Comparison of ENCODE assay signal across 14 cellular contexts in the genomic region with DNA sequence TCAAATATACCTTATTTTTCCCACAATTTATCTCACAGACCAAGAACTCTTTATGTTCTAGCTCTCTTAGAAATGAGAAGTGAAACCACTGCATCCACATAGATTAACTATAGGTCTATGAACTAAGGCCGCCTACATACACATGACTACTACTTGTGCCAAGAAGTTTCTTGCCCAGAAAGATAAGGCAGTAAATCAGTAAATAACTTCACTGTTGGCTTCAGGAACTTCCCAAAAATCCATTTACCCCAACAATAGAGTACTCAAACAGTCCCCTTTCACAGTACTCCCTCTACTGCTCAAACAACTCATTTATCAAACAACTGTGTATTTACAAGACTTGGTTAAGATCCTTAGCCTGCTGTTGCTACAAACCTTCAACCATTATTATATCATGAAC.
A peak's percentile ranks its signal among the peaks of the same experiment; 100 is the strongest.
DNase-seq lines count a peak whose midpoint lies in the region; ATAC-seq and TF ChIP-seq lines count a peak whose summit lies in the region.
"Had no signal": no experiment of that assay in that cellular context is flagged by ENCODE, and none has a peak within 500 bp of the region (broad histone marks: within the 10 kb centered on the region; RNA-seq: fewer than 3 reads in every experiment).

No MANE protein-coding gene starts in this region.

- H3K9ac ChIP-seq in SK-N-SH = no peak overlapping the region
- H3K9ac ChIP-seq: parathyroid adenoma had no signal

- H3K27me3 ChIP-seq in SK-N-SH (ENCODE audit: insufficient read depth) = no peaks in the 10 kb centered on the region

- ATAC-seq in SK-N-SH treated with all-trans-retinoic acid at 6 μM for 48 hours (peak; percentile 61), HG03432 (IDR thresholded peaks at IDR 0.05; ENCODE audit: unreplicated experiment) (peak; percentile 76)
- peak; percentile 85 to 87 for ATAC-seq in stimulated activated naive B cell treated with anti-CD40 and anti-IgM and Interleukin-4, amounts not matched to agents 10 μg/mL and 1 μg/mL and 100 μg/mL, for 72 hours (replicated peaks)
- ATAC-seq: A549; activated T-cell treated with anti-CD3 and anti-CD28 coated beads, Interleukin-2, amount 50 U/mL, for 4 hours had no signal

- H3K27me3 Mint-ChIP-seq in stimulated activated naive B cell treated with anti-CD40 and anti-IgM and Interleukin-4, amounts not matched to agents 10 μg/mL and 1 μg/mL and 100 μg/mL, for 72 hours = no peaks in the 10 kb centered on the region

- H3K36me3 ChIP-seq in SK-N-SH (replicated peaks in 1 of 2; ENCODE audit: control insufficient read depth in 1 of 2, insufficient read depth in 2 of 2, low read length in 1 of 2) = peaks cover 0 to 2% of the 10 kb centered on the region in 2 experiments

- CTCF ChIA-PET in SK-N-SH (lab: Yijun Ruan, JAX) = interaction anchor here (0.7 to 1.0 kb wide), 2 partner anchors 12 to 17 kb away, joined by 3 to 4 read pairs; no protein-coding TSS in a partner anchor

- POLR2A ChIA-PET in SK-N-SH (lab: Yijun Ruan, JAX) = no interaction called here

- H3K4me2 ChIP-seq in SK-N-SH = no peak overlapping the region
- H3K4me2 ChIP-seq: A549 had no signal

- TF ChIP-seq CTCF in SK-N-SH (IDR thresholded peaks at IDR 0.05) (no peak), choroid plexus epithelial cell (conservative IDR thresholded peaks at IDR 0.05; ENCODE audit: low read depth, low read length) (peak; percentile 33)

- TF ChIP-seq RAD21 in SK-N-SH (IDR thresholded peaks at IDR 0.05; ENCODE audit: low read length) = no peak

- H2AFZ ChIP-seq in SK-N-SH (ENCODE audit: low read depth) = no peak overlapping the region
- H2AFZ ChIP-seq: parathyroid adenoma had no signal

- H3K9me3 ChIP-seq in SK-N-SH = no peaks in the 10 kb centered on the region
- H3K9me3 ChIP-seq: A549 had no signal

- H3K36me3 Mint-ChIP-seq in stimulated activated naive B cell treated with anti-CD40 and anti-IgM and Interleukin-4, amounts not matched to agents 10 μg/mL and 1 μg/mL and 100 μg/mL, for 72 hours = peaks cover 12 to 18% of the 10 kb centered on the region in 2 donors

- H3K9me3 Mint-ChIP-seq in stimulated activated naive B cell treated with anti-CD40 and anti-IgM and Interleukin-4, amounts not matched to agents 10 μg/mL and 1 μg/mL and 100 μg/mL, for 72 hours = peaks cover 0 to 3% of the 10 kb centered on the region in 2 donors

- no peaks in the 10 kb centered on the region for H3K4me1 ChIP-seq in SK-N-SH (ENCODE audit: control insufficient read depth in 1 of 2, insufficient read depth in 2 of 2, low read depth in 1 of 2, low read length in 1 of 2)
- H3K4me1 ChIP-seq: A549, parathyroid adenoma had no signal

- H4K20me1 ChIP-seq in SK-N-SH (ENCODE audit: insufficient read depth) = no peaks in the 10 kb centered on the region

- no peaks in the 10 kb centered on the region for H3K9me2 ChIP-seq in SK-N-SH

- no peak overlapping the region for H3K4me3 Mint-ChIP-seq in stimulated activated naive B cell treated with anti-CD40 and anti-IgM and Interleukin-4, amounts not matched to agents 10 μg/mL and 1 μg/mL and 100 μg/mL, for 72 hours
- H3K4me3 Mint-ChIP-seq: activated T-cell treated with anti-CD3 and anti-CD28 coated beads, Interleukin-2, amount 50 U/mL, for 4 hours had no signal

- peaks cover 6 to 7% of the 10 kb centered on the region in 2 donors for H3K4me1 Mint-ChIP-seq in stimulated activated naive B cell treated with anti-CD40 and anti-IgM and Interleukin-4, amounts not matched to agents 10 μg/mL and 1 μg/mL and 100 μg/mL, for 72 hours

- no peaks in the 10 kb centered on the region for H3K79me2 ChIP-seq in SK-N-SH (ENCODE audit: insufficient read depth)
- H3K79me2 ChIP-seq: parathyroid adenoma had no signal

- no peaks in the 10 kb centered on the region for H3F3A ChIP-seq in SK-N-SH (replicated peaks; ENCODE audit: insufficient read depth)

- DNase-seq in SK-N-SH (no peak), choroid plexus epithelial cell (ENCODE audit: low read depth) (peak; percentile 42), NCI-H446 (lab: John Stamatoyannopoulos, UW) (no peak), NCI-H187 (lab: John Stamatoyannopoulos, UW) (no peak), kidney tubule cell (ENCODE audit: low spot score) (no peak)
- DNase-seq in stimulated activated naive B cell treated with anti-CD40 and anti-IgM and Interleukin-4, amounts not matched to agents 10 μg/mL and 1 μg/mL and 100 μg/mL, for 72 hours = no peak
- DNase-seq: activated T-cell treated with anti-CD3 and anti-CD28 coated beads, Interleukin-2, amount 50 U/mL, for 4 hours; NCI-H2029; T-helper 1 cell had no signal

- 100% methylated on average over 1 of the region's 1 CpG for WGBS in SK-N-SH (ENCODE audit: low lambda C conversion rate)

- no peak overlapping the region for H3K27ac Mint-ChIP-seq in stimulated activated naive B cell treated with anti-CD40 and anti-IgM and Interleukin-4, amounts not matched to agents 10 μg/mL and 1 μg/mL and 100 μg/mL, for 72 hours

- H3K27ac ChIP-seq in SK-N-SH (ENCODE audit: low read depth in 2 of 2, low read length in 1 of 2) = peak overlapping the region in 1 of 2 experiments; percentile 8; a peak in 1 of 4 replicates
- H3K27ac ChIP-seq: A549, coronary artery, parathyroid adenoma had no signal

- H3K4me3 ChIP-seq in SK-N-SH (ENCODE audit: low read depth in 2 of 2, low read length in 1 of 2) = no peak overlapping the region
- no peak overlapping the region for H3K4me3 ChIP-seq in choroid plexus epithelial cell (ENCODE audit: low read depth, low read length)
- H3K4me3 ChIP-seq: A549, coronary artery had no signal

- TF ChIP-seq EP300 in SK-N-SH (IDR thresholded peaks at IDR 0.05; ENCODE audit: borderline replicate concordance in 1 of 2, low read depth in 1 of 2, low read length in 1 of 2) = no peak

TF ChIP-seq in SK-N-SH treated with all-trans-retinoic acid at 6 μM for 48 hours, 23 proteins besides CTCF, POLR2A, EP300 and RAD21 (continues in another document):
- TF ChIP-seq ZNF8 (CRISPR knock-in tag; IDR thresholded peaks at IDR 0.05) = no peak
- TF ChIP-seq SNAI2 (CRISPR knock-in tag; IDR thresholded peaks at IDR 0.05) = no peak
- TF ChIP-seq GLIS3 (CRISPR knock-in tag; IDR thresholded peaks at IDR 0.05) = no peak
- TF ChIP-seq, protein P1, sequence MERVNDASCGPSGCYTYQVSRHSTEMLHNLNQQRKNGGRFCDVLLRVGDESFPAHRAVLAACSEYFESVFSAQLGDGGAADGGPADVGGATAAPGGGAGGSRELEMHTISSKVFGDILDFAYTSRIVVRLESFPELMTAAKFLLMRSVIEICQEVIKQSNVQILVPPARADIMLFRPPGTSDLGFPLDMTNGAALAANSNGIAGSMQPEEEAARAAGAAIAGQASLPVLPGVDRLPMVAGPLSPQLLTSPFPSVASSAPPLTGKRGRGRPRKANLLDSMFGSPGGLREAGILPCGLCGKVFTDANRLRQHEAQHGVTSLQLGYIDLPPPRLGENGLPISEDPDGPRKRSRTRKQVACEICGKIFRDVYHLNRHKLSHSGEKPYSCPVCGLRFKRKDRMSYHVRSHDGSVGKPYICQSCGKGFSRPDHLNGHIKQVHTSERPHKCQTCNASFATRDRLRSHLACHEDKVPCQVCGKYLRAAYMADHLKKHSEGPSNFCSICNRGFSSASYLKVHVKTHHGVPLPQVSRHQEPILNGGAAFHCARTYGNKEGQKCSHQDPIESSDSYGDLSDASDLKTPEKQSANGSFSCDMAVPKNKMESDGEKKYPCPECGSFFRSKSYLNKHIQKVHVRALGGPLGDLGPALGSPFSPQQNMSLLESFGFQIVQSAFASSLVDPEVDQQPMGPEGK (CRISPR knock-in tag; IDR thresholded peaks at IDR 0.05; ENCODE audit: borderline replicate concordance) = no peak
- no peak for TF ChIP-seq TOX (CRISPR knock-in tag; IDR thresholded peaks at IDR 0.05; ENCODE audit: borderline replicate concordance)
- TF ChIP-seq TCF4 (CRISPR knock-in tag; IDR thresholded peaks at IDR 0.05; ENCODE audit: borderline replicate concordance) = no peak

TF ChIP-seq in SK-N-SH, 30 proteins besides CTCF, POLR2A, EP300 and RAD21 (continues in another document):
- TF ChIP-seq, protein P2, sequence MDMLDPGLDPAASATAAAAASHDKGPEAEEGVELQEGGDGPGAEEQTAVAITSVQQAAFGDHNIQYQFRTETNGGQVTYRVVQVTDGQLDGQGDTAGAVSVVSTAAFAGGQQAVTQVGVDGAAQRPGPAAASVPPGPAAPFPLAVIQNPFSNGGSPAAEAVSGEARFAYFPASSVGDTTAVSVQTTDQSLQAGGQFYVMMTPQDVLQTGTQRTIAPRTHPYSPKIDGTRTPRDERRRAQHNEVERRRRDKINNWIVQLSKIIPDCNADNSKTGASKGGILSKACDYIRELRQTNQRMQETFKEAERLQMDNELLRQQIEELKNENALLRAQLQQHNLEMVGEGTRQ (IDR thresholded peaks at IDR 0.05; ENCODE audit: borderline replicate concordance, low read depth, low read length) = no peak
- TF ChIP-seq, protein P3, sequence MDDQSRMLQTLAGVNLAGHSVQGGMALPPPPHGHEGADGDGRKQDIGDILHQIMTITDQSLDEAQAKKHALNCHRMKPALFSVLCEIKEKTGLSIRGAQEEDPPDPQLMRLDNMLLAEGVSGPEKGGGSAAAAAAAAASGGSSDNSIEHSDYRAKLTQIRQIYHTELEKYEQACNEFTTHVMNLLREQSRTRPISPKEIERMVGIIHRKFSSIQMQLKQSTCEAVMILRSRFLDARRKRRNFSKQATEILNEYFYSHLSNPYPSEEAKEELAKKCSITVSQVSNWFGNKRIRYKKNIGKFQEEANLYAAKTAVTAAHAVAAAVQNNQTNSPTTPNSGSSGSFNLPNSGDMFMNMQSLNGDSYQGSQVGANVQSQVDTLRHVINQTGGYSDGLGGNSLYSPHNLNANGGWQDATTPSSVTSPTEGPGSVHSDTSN (IDR thresholded peaks at IDR 0.05) = no peak
- TF ChIP-seq, protein P4, sequence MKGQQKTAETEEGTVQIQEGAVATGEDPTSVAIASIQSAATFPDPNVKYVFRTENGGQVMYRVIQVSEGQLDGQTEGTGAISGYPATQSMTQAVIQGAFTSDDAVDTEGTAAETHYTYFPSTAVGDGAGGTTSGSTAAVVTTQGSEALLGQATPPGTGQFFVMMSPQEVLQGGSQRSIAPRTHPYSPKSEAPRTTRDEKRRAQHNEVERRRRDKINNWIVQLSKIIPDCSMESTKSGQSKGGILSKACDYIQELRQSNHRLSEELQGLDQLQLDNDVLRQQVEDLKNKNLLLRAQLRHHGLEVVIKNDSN (IDR thresholded peaks at IDR 0.05; ENCODE audit: borderline replicate concordance, low read depth) = no peak
- TF ChIP-seq EZH2phosphoT487 (IDR thresholded peaks at IDR 0.05; ENCODE audit: borderline replicate concordance, low read depth) = no peak
- TF ChIP-seq GATA2 (CRISPR knock-in tag; IDR thresholded peaks at IDR 0.05) = no peak
- TF ChIP-seq FOXM1 (IDR thresholded peaks at IDR 0.05; ENCODE audit: low read depth) = no peak
- no peak for TF ChIP-seq RCOR1 (IDR thresholded peaks at IDR 0.05; ENCODE audit: low read length)
